In genomic region chr1:145993618-145994390, GRCh38 we compare ENCODE assay signal across 9 cellular contexts. TPM values are rescaled to one million over a fixed set of nuclear protein-coding genes. Genes with fewer than 3 reads are reported as not detected.
DNase-seq lines count a peak whose midpoint lies in the region; ATAC-seq, FAIRE-seq and TF ChIP-seq lines count a peak whose summit lies in the region.
"Had no signal": no experiment of that assay in that cellular context is flagged by ENCODE, and none has a peak within 500 bp of the region (broad histone marks: within the 10 kb centered on the region; RNA-seq: fewer than 3 reads in every experiment).

No MANE protein-coding gene starts in this region.

- H3K4me3 Mint-ChIP-seq in IgD-negative memory B cell, result peak overlapping the region; percentile 82 to 98 (median 97)

- ATAC-seq in HG02884 (IDR thresholded peaks at IDR 0.05; ENCODE audit: unreplicated experiment), result no peak

- H3K36me3 Mint-ChIP-seq in IgD-negative memory B cell, result peaks cover 27% of the 10 kb centered on the region

- CTCF ChIA-PET in AG04449 (lab: Yijun Ruan, JAX), result interaction anchor here (1.1 to 24.4 kb wide), 5 partner anchors 8 to 84 kb away, joined by 3 to 787 read pairs (median 5); partner anchors contain the start of genes HJV and ITGA10

- no peaks in the 10 kb centered on the region for H3K27me3 Mint-ChIP-seq in IgD-negative memory B cell

- DNase-seq in AG04449 (ENCODE audit: low read depth, low spot score), result no peak
- DNase-seq in bronchial epithelial cell (ENCODE audit: low read depth), result no peak
- DNase-seq in myocyte (ENCODE audit: low read depth), result peak; percentile 38
- no peak for DNase-seq in amygdala (lab: John Stamatoyannopoulos, UW)
- DNase-seq in NCI-H1694 (lab: John Stamatoyannopoulos, UW), result no peak
- no peak for DNase-seq in SIG-M5 (lab: John Stamatoyannopoulos, UW)

- peak overlapping the region; percentile 21 to 99 (median 76) for H3K27ac Mint-ChIP-seq in IgD-negative memory B cell

- H3K27me3 ChIP-seq in bronchial epithelial cell (ENCODE audit: control insufficient read depth, insufficient read depth, low read length), result no peaks in the 10 kb centered on the region

- TF ChIP-seq CTCF in AG04449 (IDR thresholded peaks at IDR 0.05; ENCODE audit: insufficient read depth, low read length, missing control alignments) (no peak), bronchial epithelial cell (IDR thresholded peaks at IDR 0.05; ENCODE audit: insufficient read depth, low read length, severe bottlenecking) (no peak)

- peaks cover 0 to 3% (median 0%) of the 10 kb centered on the region in 3 donors for H3K9me3 Mint-ChIP-seq in IgD-negative memory B cell

- peaks cover 20% of the 10 kb centered on the region for H3K36me3 ChIP-seq in bronchial epithelial cell (ENCODE audit: control insufficient read depth, insufficient read depth, low read length)

- FAIRE-seq in bronchial epithelial cell (lab: Jason Lieb, UNC), result no peak

- H3K4me1 Mint-ChIP-seq in IgD-negative memory B cell, result peaks cover 28 to 40% (median 38%) of the 10 kb centered on the region in 3 donors

- H3K4me3 ChIP-seq in AG04449 (ENCODE audit: low read depth, low read length), result peak overlapping the region; percentile 90
- peak overlapping the region; percentile 81 for H3K4me3 ChIP-seq in bronchial epithelial cell (ENCODE audit: low read depth, low read length)

- POLR2A ChIA-PET in AG04449 (lab: Yijun Ruan, JAX), result interaction anchor here (0.7 kb wide), 1 partner anchor 32 kb away, joined by 3 read pairs; no protein-coding TSS in a partner anchor

RNA-seq across cellular contexts. Expression of gene TXNIP, which starts 2.6 kb away (rescaled TPM):
- polyA plus RNA-seq in IgD-negative memory B cell, result 3,579 TPM
- total RNA-seq in bronchial epithelial cell, result 9.0 and 913 TPM in 2 replicates
- total RNA-seq in myocyte, result 260 and 398 TPM in 2 replicates
- 233 TPM for polyA plus RNA-seq in myocyte (2012)

RNA-seq across cellular contexts. Expression of gene HJV, which starts 27.7 kb away (rescaled TPM):
- not detected for polyA plus RNA-seq in IgD-negative memory B cell
- not detected in 2 replicates for total RNA-seq in bronchial epithelial cell
- 184 and 334 TPM in 2 replicates for total RNA-seq in myocyte
- polyA plus RNA-seq in myocyte (2012), result 35.7 TPM
- total RNA-seq: dermis microvascular lymphatic vessel endothelial cell had no signal

RNA-seq across cellular contexts. Expression of gene POLR3GL, which starts 29.3 kb away (rescaled TPM):
- 64.0 TPM for polyA plus RNA-seq in IgD-negative memory B cell
- total RNA-seq in bronchial epithelial cell (4.7 and 11.0 TPM in 2 replicates), myocyte (36.0 and 37.3 TPM in 2 replicates)
- 60.7 TPM for polyA plus RNA-seq in myocyte (2012)

RNA-seq across cellular contexts. Expression of gene ANKRD34A, which starts 29.4 kb away (rescaled TPM):
- 0.64 TPM for polyA plus RNA-seq in IgD-negative memory B cell
- total RNA-seq in bronchial epithelial cell (under 0.01 TPM in 2 replicates), myocyte (1.6 and 2.5 TPM in 2 replicates)
- 3.4 TPM for polyA plus RNA-seq in myocyte (2012)

RNA-seq across cellular contexts. Expression of gene LIX1L, which starts 36.0 kb away (rescaled TPM):
- polyA plus RNA-seq in IgD-negative memory B cell, result 12.8 TPM
- total RNA-seq in bronchial epithelial cell, result 1.8 and 3.4 TPM in 2 replicates
- total RNA-seq in myocyte, result 24.4 and 24.7 TPM in 2 replicates
- polyA plus RNA-seq in myocyte (2012), result 16.1 TPM

Comparison
In these comparisons a context has a peak if more than half of its experiments do, and no peak if none do; other contexts are left out.
1. RNA of gene HJV, which starts 27.7 kb away (total RNA-seq): 184 to 334 TPM in myocyte; not detected in bronchial epithelial cell; every median in the first group is over 100 times any median in the second.